Comparison of ENCODE assay signal across 22 cellular contexts in the genomic region with DNA sequence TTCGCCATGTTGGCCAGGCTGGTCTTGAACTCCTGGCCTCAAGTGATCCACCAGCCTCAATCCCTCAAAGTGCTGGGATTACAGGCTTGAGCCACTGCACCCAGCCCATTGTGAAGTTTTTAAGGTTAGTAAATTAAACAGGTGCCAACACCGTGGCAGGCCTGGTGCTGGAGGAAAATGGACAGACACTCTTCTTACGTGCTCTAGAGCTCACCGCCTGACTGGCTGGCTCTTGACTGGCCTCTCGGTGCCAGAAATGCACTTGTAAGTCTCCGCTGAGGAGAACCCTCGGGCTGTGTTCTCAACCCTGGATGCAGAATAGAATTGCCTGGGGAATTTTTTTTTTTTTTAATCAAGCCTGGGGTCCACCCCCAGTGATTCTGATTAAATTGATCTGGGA. TPM values are rescaled to one million over a fixed set of nuclear protein-coding genes. Genes with fewer than 3 reads are reported as not detected.
DNase-seq lines count a peak whose midpoint lies in the region; ATAC-seq and TF ChIP-seq lines count a peak whose summit lies in the region.
"Had no signal": no experiment of that assay in that cellular context is flagged by ENCODE, and none has a peak within 500 bp of the region (broad histone marks: within the 10 kb centered on the region; RNA-seq: fewer than 3 reads in every experiment).

No MANE protein-coding gene starts in this region.

- intact Hi-C loops in dendritic cell treated with granulocyte-macrophage colony-stimulating factor and Interleukin-4, amounts not matched to agents 40 ng/mL and 50 ng/mL, for 4 days (cut with micrococcal nuclease): no loop called here
- intact Hi-C loops in upper lobe of right lung (cut with DNase I): no loop called here

- no peak overlapping the region for H3K4me3 ChIP-seq in upper lobe of right lung
- H3K4me3 ChIP-seq: MG63, PC-9 had no signal

- no peaks in the 10 kb centered on the region for H3K27me3 ChIP-seq in upper lobe of right lung
- H3K27me3 ChIP-seq: BE2C, MG63 had no signal

- H3K27ac Mint-ChIP-seq in dendritic cell treated with granulocyte-macrophage colony-stimulating factor and Interleukin-4, amounts not matched to agents 40 ng/mL and 50 ng/mL, for 4 days: peak overlapping the region; percentile 42
- H3K27ac Mint-ChIP-seq: T-helper 2 cell treated with Interferon-gamma antibody and Interleukin-4, amounts not matched to agents 5 μg/mL and 100 μg/mL, for 36 hours had no signal

- peak overlapping the region; percentile 24 for H3K27ac ChIP-seq in upper lobe of right lung
- no peak overlapping the region for H3K27ac ChIP-seq in caudate nucleus (ENCODE audit: low read depth, low read length)
- H3K27ac ChIP-seq: PC-9 had no signal

- peaks cover 9% of the 10 kb centered on the region for H3K27me3 Mint-ChIP-seq in dendritic cell treated with granulocyte-macrophage colony-stimulating factor and Interleukin-4, amounts not matched to agents 40 ng/mL and 50 ng/mL, for 4 days

- peaks cover 6% of the 10 kb centered on the region for H3K4me1 Mint-ChIP-seq in dendritic cell treated with granulocyte-macrophage colony-stimulating factor and Interleukin-4, amounts not matched to agents 40 ng/mL and 50 ng/mL, for 4 days (ENCODE audit: low read depth)

- H3K36me3 ChIP-seq in upper lobe of right lung: no peaks in the 10 kb centered on the region
- H3K36me3 ChIP-seq: BE2C, MG63 had no signal

- H3K9me3 Mint-ChIP-seq in dendritic cell treated with granulocyte-macrophage colony-stimulating factor and Interleukin-4, amounts not matched to agents 40 ng/mL and 50 ng/mL, for 4 days: no peaks in the 10 kb centered on the region
- H3K9me3 Mint-ChIP-seq: T-helper 2 cell treated with Interferon-gamma antibody and Interleukin-4, amounts not matched to agents 5 μg/mL and 100 μg/mL, for 36 hours had no signal

- H3K4me1 ChIP-seq in upper lobe of right lung: peaks cover 2% of the 10 kb centered on the region

- no peak overlapping the region for H3K4me3 Mint-ChIP-seq in dendritic cell treated with granulocyte-macrophage colony-stimulating factor and Interleukin-4, amounts not matched to agents 40 ng/mL and 50 ng/mL, for 4 days
- H3K4me3 Mint-ChIP-seq: T-helper 2 cell treated with Interferon-gamma antibody and Interleukin-4, amounts not matched to agents 5 μg/mL and 100 μg/mL, for 36 hours had no signal

- ATAC-seq in upper lobe of right lung: peak; percentile 83
- ATAC-seq in GM21381 (IDR thresholded peaks at IDR 0.05; ENCODE audit: unreplicated experiment): no peak

- DNase-seq in NCI-H345 (lab: John Stamatoyannopoulos, UW) (peak; percentile 35), NCI-H345 treated with DMSO at 0.1 percent for 48 hours (lab: John Stamatoyannopoulos, UW; ENCODE audit: unreplicated experiment) (no peak), NCI-H1092 (lab: John Stamatoyannopoulos, UW) (peak; percentile 88), upper lobe of right lung (peak; percentile 83), caudate nucleus (lab: John Stamatoyannopoulos, UW) (no peak)
- DNase-seq: BE2C, DMS53, H7, Kasumi-1, MG63, NCI-H1048, NCI-H1694 treated with DMSO at 0.1 percent for 48 hours, NCI-H2107, NCI-H69, PC-9, RPMI8226, SHP77 treated with DMSO at 0.1 percent for 48 hours, SK-N-SH had no signal

- no peak for TF ChIP-seq CTCF in upper lobe of right lung (IDR thresholded peaks at IDR 0.05)

- no peaks in the 10 kb centered on the region for H3K36me3 Mint-ChIP-seq in dendritic cell treated with granulocyte-macrophage colony-stimulating factor and Interleukin-4, amounts not matched to agents 40 ng/mL and 50 ng/mL, for 4 days (ENCODE audit: low read depth)

- H3K9me3 ChIP-seq in upper lobe of right lung: no peaks in the 10 kb centered on the region
- H3K9me3 ChIP-seq: BE2C, MG63, SK-N-SH had no signal

RNA-seq across cellular contexts. Expression of a gene that starts 10.3 kb away (rescaled TPM):
- 8.2 TPM for total RNA-seq in upper lobe of right lung
- total RNA-seq: NCI-H460 had no signal

RNA-seq across cellular contexts. Expression of a gene that starts 37.2 kb away (rescaled TPM):
- 97.3 TPM for total RNA-seq in upper lobe of right lung

RNA-seq across cellular contexts. Expression of a gene that starts 37.3 kb away (rescaled TPM):
- 36.5 TPM for total RNA-seq in upper lobe of right lung

Comparison
In these comparisons a context has a peak if more than half of its experiments do, and no peak if none do; other contexts are left out.
1. DNase-seq: peak in NCI-H345 (single experiment), NCI-H1092 (single experiment) and upper lobe of right lung (single experiment); none in NCI-H345 treated with DMSO at 0.1 percent for 48 hours (single experiment) and caudate nucleus (0 of 61).